ENCODE assay signal across 15 cellular contexts in genomic region chr9:7293091-7293490, GRCh38.
DNase-seq lines count a peak whose midpoint lies in the region; ATAC-seq and TF ChIP-seq lines count a peak whose summit lies in the region.
"Had no signal": no experiment of that assay in that cellular context is flagged by ENCODE, and none has a peak within 500 bp of the region (broad histone marks: within the 10 kb centered on the region; RNA-seq: fewer than 3 reads in every experiment).

No MANE protein-coding gene starts in this region.

- ATAC-seq in activated naive CD4-positive, alpha-beta T cell treated with anti-CD3 and anti-CD28 coated beads, Interleukin-2, amount 50 U/mL, for 72 hours, result peak; percentile 20 to 21
- no peak for ATAC-seq in GM21723 (IDR thresholded peaks at IDR 0.05; ENCODE audit: unreplicated experiment)
- ATAC-seq: GM23338, K562, Panc1 had no signal

- intact Hi-C loops in activated naive CD4-positive, alpha-beta T cell treated with anti-CD3 and anti-CD28 coated beads for 36 hours (cut with micrococcal nuclease), result no loop called here

- CTCF ChIA-PET in activated naive CD4-positive, alpha-beta T cell treated with anti-CD3 and anti-CD28 coated beads for 36 hours (lab: Charles Lee), result no interaction called here

- TF ChIP-seq CTCF in NB4 (IDR thresholded peaks at IDR 0.05; ENCODE audit: low read depth, low read length) (no peak), fibroblast of mammary gland (conservative IDR thresholded peaks at IDR 0.05; ENCODE audit: control insufficient read depth, insufficient read depth, low read depth, low read length) (no peak)

- H3K4me3 Mint-ChIP-seq in activated naive CD4-positive, alpha-beta T cell treated with anti-CD3 and anti-CD28 coated beads for 36 hours, result no peak overlapping the region
- H3K4me3 Mint-ChIP-seq: CD14-positive monocyte, GM23338 had no signal

- H3K27ac Mint-ChIP-seq in activated naive CD4-positive, alpha-beta T cell treated with anti-CD3 and anti-CD28 coated beads, Interleukin-2, amount 50 U/mL, for 72 hours, result no peak overlapping the region
- no peak overlapping the region for H3K27ac Mint-ChIP-seq in activated naive CD4-positive, alpha-beta T cell treated with anti-CD3 and anti-CD28 coated beads for 36 hours
- H3K27ac Mint-ChIP-seq: CD14-positive monocyte, GM23338 had no signal

- peaks cover 3 to 4% of the 10 kb centered on the region in 2 donors for H3K9me3 Mint-ChIP-seq in activated naive CD4-positive, alpha-beta T cell treated with anti-CD3 and anti-CD28 coated beads, Interleukin-2, amount 50 U/mL, for 72 hours
- H3K9me3 Mint-ChIP-seq in activated naive CD4-positive, alpha-beta T cell treated with anti-CD3 and anti-CD28 coated beads for 36 hours, result no peaks in the 10 kb centered on the region
- H3K9me3 Mint-ChIP-seq: GM23338 had no signal

- peaks cover 7% of the 10 kb centered on the region for H3K27me3 Mint-ChIP-seq in activated naive CD4-positive, alpha-beta T cell treated with anti-CD3 and anti-CD28 coated beads for 36 hours (ENCODE audit: low read depth)

- TF ChIP-seq POLR2A in NB4 (IDR thresholded peaks at IDR 0.05; ENCODE audit: extremely low read depth, insufficient read length), result no peak

- no peak for DNase-seq in activated naive CD4-positive, alpha-beta T cell treated with anti-CD3 and anti-CD28 coated beads, Interleukin-2, amount 50 U/mL, for 72 hours (ENCODE audit: low spot score in 2 of 2)
- no peak for DNase-seq in activated naive CD4-positive, alpha-beta T cell treated with anti-CD3 and anti-CD28 coated beads for 36 hours
- DNase-seq in NB4 (ENCODE audit: low read depth), result peak; percentile 20
- DNase-seq in fibroblast of mammary gland (ENCODE audit: low read depth), result peak; percentile 36
- no peak for DNase-seq in GOT3 (lab: John Stamatoyannopoulos, UW)
- no peak for DNase-seq in NK-92 treated with Interleukin-12 subunit alpha and Interleukin-12 subunit beta, amount 100 ng/mL, for 24 hours (lab: John Stamatoyannopoulos, UW)
- DNase-seq: NCI-H1092 treated with DMSO at 0.1 percent for 48 hours, NCI-H2081 treated with DMSO at 0.1 percent for 48 hours, NCI-H510A treated with DMSO at 0.1 percent for 48 hours, NCI-H82 had no signal

- peaks cover 6% of the 10 kb centered on the region for H3K4me1 Mint-ChIP-seq in activated naive CD4-positive, alpha-beta T cell treated with anti-CD3 and anti-CD28 coated beads for 36 hours (ENCODE audit: low read depth)

- H3K36me3 Mint-ChIP-seq in activated naive CD4-positive, alpha-beta T cell treated with anti-CD3 and anti-CD28 coated beads, Interleukin-2, amount 50 U/mL, for 72 hours, result peaks cover 0 to 4% of the 10 kb centered on the region in 2 donors
- H3K36me3 Mint-ChIP-seq in activated naive CD4-positive, alpha-beta T cell treated with anti-CD3 and anti-CD28 coated beads for 36 hours (ENCODE audit: low read depth), result no peaks in the 10 kb centered on the region
- H3K36me3 Mint-ChIP-seq: CD14-positive monocyte had no signal

- H3K4me3 ChIP-seq in NB4 (ENCODE audit: low read depth, low read length) (no peak overlapping the region), fibroblast of mammary gland (ENCODE audit: control insufficient read depth, low read depth, low read length) (no peak overlapping the region)
- H3K4me3 ChIP-seq: GM23338, K562 had no signal

Comparison
In these comparisons a context has a peak if more than half of its experiments do, and no peak if none do; other contexts are left out.
1. DNase-seq: peak in NB4 (single experiment) and fibroblast of mammary gland (single experiment); none in activated naive CD4-positive, alpha-beta T cell treated with anti-CD3 and anti-CD28 coated beads, Interleukin-2, amount 50 U/mL, for 72 hours (0 of 2), activated naive CD4-positive, alpha-beta T cell treated with anti-CD3 and anti-CD28 coated beads for 36 hours (single experiment), GOT3 (single experiment) and NK-92 treated with Interleukin-12 subunit alpha and Interleukin-12 subunit beta, amount 100 ng/mL, for 24 hours (single experiment).